Comparison of ENCODE assay signal across 12 cellular contexts in genomic region chr1:28516518-28516956, GRCh38. TPM values are rescaled to one million over a fixed set of nuclear protein-coding genes. Genes with fewer than 3 reads are reported as not detected.
DNase-seq lines count a peak whose midpoint lies in the region; ATAC-seq and TF ChIP-seq lines count a peak whose summit lies in the region.
"Had no signal": no experiment of that assay in that cellular context is flagged by ENCODE, and none has a peak within 500 bp of the region (broad histone marks: within the 10 kb centered on the region; RNA-seq: fewer than 3 reads in every experiment).

No MANE protein-coding gene starts in this region.

- H3K9me3 Mint-ChIP-seq in activated CD8-positive, alpha-beta memory T cell treated with anti-CD3 and anti-CD28 coated beads, Interleukin-2, amount 10 ng/mL, durations not matched to agents 7 days and 5 days (ENCODE audit: low read depth): no peaks in the 10 kb centered on the region
- H3K9me3 Mint-ChIP-seq in activated CD8-positive, alpha-beta T cell treated with anti-CD3 and anti-CD28 coated beads for 36 hours: no peaks in the 10 kb centered on the region
- H3K9me3 Mint-ChIP-seq in nephron progenitor cell: peaks cover 6% of the 10 kb centered on the region
- H3K9me3 Mint-ChIP-seq in glutamatergic neuron (ENCODE audit: unreplicated experiment): peaks cover 4% of the 10 kb centered on the region

- peaks cover 28% of the 10 kb centered on the region for H3K36me3 Mint-ChIP-seq in activated CD8-positive, alpha-beta memory T cell treated with anti-CD3 and anti-CD28 coated beads, Interleukin-2, amount 10 ng/mL, durations not matched to agents 7 days and 5 days
- peaks cover 40% of the 10 kb centered on the region for H3K36me3 Mint-ChIP-seq in activated CD8-positive, alpha-beta T cell treated with anti-CD3 and anti-CD28 coated beads for 36 hours (ENCODE audit: low read depth)
- H3K36me3 Mint-ChIP-seq in nephron progenitor cell (ENCODE audit: low read depth) (peaks cover 33% of the 10 kb centered on the region), glutamatergic neuron (ENCODE audit: unreplicated experiment) (no peaks in the 10 kb centered on the region)

- no peak for ATAC-seq in activated CD8-positive, alpha-beta memory T cell treated with anti-CD3 and anti-CD28 coated beads, Interleukin-2, amount 10 ng/mL, durations not matched to agents 7 days and 5 days
- ATAC-seq in activated CD8-positive, alpha-beta T cell treated with anti-CD3 and anti-CD28 coated beads for 36 hours: no peak
- no peak for ATAC-seq in GM18511 (IDR thresholded peaks at IDR 0.05; ENCODE audit: unreplicated experiment)

- H3K27me3 ChIP-seq in MM.1S (replicated peaks; ENCODE audit: insufficient read depth, low read length): no peaks in the 10 kb centered on the region
- H3K27me3 ChIP-seq: stomach had no signal

- POLR2A ChIA-PET in activated CD8-positive, alpha-beta T cell treated with anti-CD3 and anti-CD28 coated beads for 36 hours (lab: Charles Lee): interaction anchor here (0.6 to 6.5 kb wide), 6 partner anchors 9 to 276 kb away, joined by 3 to 79 read pairs (median 4); partner anchors contain the start of genes RCC1 and TAF12

- H3K4me2 ChIP-seq in MM.1S (ENCODE audit: low read depth, low read length): no peak overlapping the region

- H3K27ac ChIP-seq in MM.1S (ENCODE audit: low read length): peak overlapping the region; percentile 85; the same call in 1 of the 2 replicates

- no peak overlapping the region for H3K4me3 ChIP-seq in MM.1S (ENCODE audit: low read length)
- H3K4me3 ChIP-seq: stomach had no signal

- peaks cover 31% of the 10 kb centered on the region for H3K79me2 ChIP-seq in MM.1S (ENCODE audit: low read length)

- DNase-seq in activated CD8-positive, alpha-beta memory T cell treated with anti-CD3 and anti-CD28 coated beads, Interleukin-2, amount 10 ng/mL, durations not matched to agents 7 days and 5 days: no peak
- no peak for DNase-seq in activated CD8-positive, alpha-beta memory T cell treated with anti-CD3 and anti-CD28 coated beads, Interleukin-2, amount 50 U/mL, for 48 hours
- DNase-seq in MM.1S (no peak), nephron progenitor cell (no peak), glutamatergic neuron (no peak), activated gamma-delta T cell (lab: John Stamatoyannopoulos, UW) (no peak)
- DNase-seq in activated CD8-positive, alpha-beta T cell treated with anti-CD3 and anti-CD28 coated beads for 36 hours: no peak
- DNase-seq: kidney glomerular epithelial cell, NCI-H2227 treated with DMSO at 0.1 percent for 48 hours, nucleus accumbens, stomach had no signal

- H3K9me3 ChIP-seq in MM.1S (replicated peaks; ENCODE audit: insufficient read depth, low read length): no peaks in the 10 kb centered on the region
- H3K9me3 ChIP-seq: stomach had no signal

- peaks cover 10% of the 10 kb centered on the region for H3K4me1 ChIP-seq in MM.1S (ENCODE audit: low read length)

- peaks cover 8% of the 10 kb centered on the region for H4K20me1 ChIP-seq in MM.1S (ENCODE audit: insufficient read depth, low read length)

- peaks cover 53% of the 10 kb centered on the region for H3F3A ChIP-seq in MM.1S (ENCODE audit: insufficient read depth, low read length)

- CTCF ChIA-PET in activated CD8-positive, alpha-beta memory T cell treated with anti-CD3 and anti-CD28 coated beads, Interleukin-2, amount 10 ng/mL, durations not matched to agents 7 days and 5 days (lab: Charles Lee): interaction anchor here (0.7 to 3.5 kb wide), 12 partner anchors 8 to 360 kb away, joined by 3 to 12 read pairs (median 5); partner anchors contain the start of genes TRNAU1AP and YTHDF2
- CTCF ChIA-PET in activated CD8-positive, alpha-beta T cell treated with anti-CD3 and anti-CD28 coated beads for 36 hours (lab: Charles Lee): interaction anchor here (0.9 to 1.6 kb wide), 4 partner anchors 9 to 361 kb away, joined by 3 to 6 read pairs (median 4); no protein-coding TSS in a partner anchor

- no peak overlapping the region for H3K4me3 Mint-ChIP-seq in activated CD8-positive, alpha-beta memory T cell treated with anti-CD3 and anti-CD28 coated beads, Interleukin-2, amount 10 ng/mL, durations not matched to agents 7 days and 5 days
- H3K4me3 Mint-ChIP-seq in activated CD8-positive, alpha-beta T cell treated with anti-CD3 and anti-CD28 coated beads for 36 hours: peak overlapping the region; percentile 81
- H3K4me3 Mint-ChIP-seq in nephron progenitor cell (no peak overlapping the region), glutamatergic neuron (ENCODE audit: unreplicated experiment) (no peak overlapping the region)

- no peak overlapping the region for H3K9ac ChIP-seq in MM.1S (ENCODE audit: low read length)

- no peak for TF ChIP-seq CTCF in MM.1S (IDR thresholded peaks at IDR 0.05; ENCODE audit: low read length)
- no peak for TF ChIP-seq CTCF in activated CD8-positive, alpha-beta T cell treated with anti-CD3 and anti-CD28 coated beads for 36 hours (IDR thresholded peaks at IDR 0.05)
- no peak for TF ChIP-seq CTCF in nephron progenitor cell (IDR thresholded peaks at IDR 0.05)
- TF ChIP-seq CTCF in glutamatergic neuron (IDR thresholded peaks at IDR 0.05; ENCODE audit: partially characterized antibody, unreplicated experiment): no peak

- H3K4me1 Mint-ChIP-seq in activated CD8-positive, alpha-beta memory T cell treated with anti-CD3 and anti-CD28 coated beads, Interleukin-2, amount 10 ng/mL, durations not matched to agents 7 days and 5 days: peaks cover 44% of the 10 kb centered on the region
- H3K4me1 Mint-ChIP-seq in activated CD8-positive, alpha-beta T cell treated with anti-CD3 and anti-CD28 coated beads for 36 hours (ENCODE audit: low read depth): peaks cover 29% of the 10 kb centered on the region
- H3K4me1 Mint-ChIP-seq in nephron progenitor cell (peaks cover 40% of the 10 kb centered on the region), glutamatergic neuron (ENCODE audit: low read depth, unreplicated experiment) (peaks cover 8% of the 10 kb centered on the region)

- no peaks in the 10 kb centered on the region for H3K36me3 ChIP-seq in MM.1S (replicated peaks; ENCODE audit: insufficient read depth, low read length)

- intact Hi-C loops in activated CD8-positive, alpha-beta T cell treated with anti-CD3 and anti-CD28 coated beads for 36 hours (cut with micrococcal nuclease): loop anchor here (5.0 kb wide), 3 partner anchors 66 to 361 kb away; partner anchors contain the start of gene TAF12

- no peaks in the 10 kb centered on the region for H3K27me3 Mint-ChIP-seq in activated CD8-positive, alpha-beta memory T cell treated with anti-CD3 and anti-CD28 coated beads, Interleukin-2, amount 10 ng/mL, durations not matched to agents 7 days and 5 days
- H3K27me3 Mint-ChIP-seq in activated CD8-positive, alpha-beta T cell treated with anti-CD3 and anti-CD28 coated beads for 36 hours: no peaks in the 10 kb centered on the region
- H3K27me3 Mint-ChIP-seq in nephron progenitor cell (ENCODE audit: low read depth, poor library complexity): peaks cover 3% of the 10 kb centered on the region
- peaks cover 11% of the 10 kb centered on the region for H3K27me3 Mint-ChIP-seq in glutamatergic neuron (ENCODE audit: unreplicated experiment)

- no peak overlapping the region for H2AFZ ChIP-seq in MM.1S (ENCODE audit: low read length)

- H3K9me2 ChIP-seq in MM.1S (replicated peaks; ENCODE audit: insufficient read depth, low read length): no peaks in the 10 kb centered on the region

- H3K27ac Mint-ChIP-seq in activated CD8-positive, alpha-beta memory T cell treated with anti-CD3 and anti-CD28 coated beads, Interleukin-2, amount 10 ng/mL, durations not matched to agents 7 days and 5 days: peak overlapping the region; percentile 88
- H3K27ac Mint-ChIP-seq in activated CD8-positive, alpha-beta T cell treated with anti-CD3 and anti-CD28 coated beads for 36 hours: peak overlapping the region; percentile 91
- H3K27ac Mint-ChIP-seq in nephron progenitor cell: peak overlapping the region; percentile 56
- H3K27ac Mint-ChIP-seq in glutamatergic neuron (ENCODE audit: unreplicated experiment): no peak overlapping the region

RNA-seq across cellular contexts. Expression of gene RCC1, which starts 10.7 kb away (rescaled TPM):
- total RNA-seq in activated CD8-positive, alpha-beta memory T cell treated with anti-CD3 and anti-CD28 coated beads, Interleukin-2, amount 10 ng/mL, durations not matched to agents 7 days and 5 days: 10 to 100 TPM; 61.4 to 77.6 TPM
- 100 to 1,000 TPM; 108 to 113 TPM for total RNA-seq in activated CD8-positive, alpha-beta T cell treated with anti-CD3 and anti-CD28 coated beads for 36 hours
- 12.3 TPM for total RNA-seq in glutamatergic neuron (ENCODE audit: unreplicated experiment)

RNA-seq across cellular contexts. Expression of gene TRNAU1AP, which starts 36.3 kb away (rescaled TPM):
- total RNA-seq in activated CD8-positive, alpha-beta memory T cell treated with anti-CD3 and anti-CD28 coated beads, Interleukin-2, amount 10 ng/mL, durations not matched to agents 7 days and 5 days: 10 to 100 TPM; 52.8 to 55.2 TPM
- total RNA-seq in activated CD8-positive, alpha-beta T cell treated with anti-CD3 and anti-CD28 coated beads for 36 hours: 10 to 100 TPM; 42.5 to 47.8 TPM
- 39.8 TPM for total RNA-seq in glutamatergic neuron (ENCODE audit: unreplicated experiment)
